ENCODE assay signal across 14 cellular contexts in genomic region chr20:8005575-8006366, GRCh38.
"Had no signal": no experiment of that assay in that cellular context is flagged by ENCODE, and none has a peak within 500 bp of the region (broad histone marks: within the 10 kb centered on the region; RNA-seq: fewer than 3 reads in every experiment).

No MANE protein-coding gene starts in this region.

- H3K27me3 ChIP-seq: cardiac muscle cell, hepatocyte, suprapubic skin, vagina had no signal

- DNase-seq: activated CD4-positive, alpha-beta T cell treated with anti-CD3 and anti-CD28 coated beads for 36 hours; activated CD4-positive, alpha-beta T cell treated with anti-CD3 and anti-CD28 coated beads, Interleukin-2, amount 50 U/mL, for 48 hours; dermis blood vessel endothelial cell; effector memory CD8-positive, alpha-beta T cell; nucleus accumbens; stimulated activated CD4-positive, alpha-beta T cell treated with anti-CD3 and anti-CD28 coated beads, Interleukin-2, amount 100 ng/mL, for 24 hours; stimulated activated naive CD8-positive, alpha-beta T cell treated with anti-CD3 and anti-CD28 coated beads, Interleukin-15, amount 100 ng/mL, for 72 hours; trophoblast cell had no signal

- H3K27ac ChIP-seq: cardiac muscle cell, hepatocyte, suprapubic skin, vagina had no signal

- H3K4me3 ChIP-seq: cardiac muscle cell, hepatocyte, lung, suprapubic skin, vagina had no signal

- H3K9me3 ChIP-seq: suprapubic skin, vagina had no signal

- ATAC-seq: activated CD4-positive, alpha-beta T cell treated with anti-CD3 and anti-CD28 coated beads for 36 hours; effector memory CD8-positive, alpha-beta T cell; natural killer cell treated with Interleukin-12 subunit alpha and Interleukin-12 subunit beta and Interleukin-15 and Interleukin-18, amount 100 ng/mL, for 72 hours; stimulated activated naive CD8-positive, alpha-beta T cell treated with anti-CD3 and anti-CD28 coated beads, Interleukin-15, amount 100 ng/mL, for 72 hours had no signal

- H3K36me3 ChIP-seq: vagina had no signal

- H2AFZ ChIP-seq: hepatocyte had no signal

- H3K4me2 ChIP-seq: hepatocyte had no signal

- H3K4me1 ChIP-seq: suprapubic skin had no signal
